ENCODE assay signal across 9 cellular contexts in the genomic region with DNA sequence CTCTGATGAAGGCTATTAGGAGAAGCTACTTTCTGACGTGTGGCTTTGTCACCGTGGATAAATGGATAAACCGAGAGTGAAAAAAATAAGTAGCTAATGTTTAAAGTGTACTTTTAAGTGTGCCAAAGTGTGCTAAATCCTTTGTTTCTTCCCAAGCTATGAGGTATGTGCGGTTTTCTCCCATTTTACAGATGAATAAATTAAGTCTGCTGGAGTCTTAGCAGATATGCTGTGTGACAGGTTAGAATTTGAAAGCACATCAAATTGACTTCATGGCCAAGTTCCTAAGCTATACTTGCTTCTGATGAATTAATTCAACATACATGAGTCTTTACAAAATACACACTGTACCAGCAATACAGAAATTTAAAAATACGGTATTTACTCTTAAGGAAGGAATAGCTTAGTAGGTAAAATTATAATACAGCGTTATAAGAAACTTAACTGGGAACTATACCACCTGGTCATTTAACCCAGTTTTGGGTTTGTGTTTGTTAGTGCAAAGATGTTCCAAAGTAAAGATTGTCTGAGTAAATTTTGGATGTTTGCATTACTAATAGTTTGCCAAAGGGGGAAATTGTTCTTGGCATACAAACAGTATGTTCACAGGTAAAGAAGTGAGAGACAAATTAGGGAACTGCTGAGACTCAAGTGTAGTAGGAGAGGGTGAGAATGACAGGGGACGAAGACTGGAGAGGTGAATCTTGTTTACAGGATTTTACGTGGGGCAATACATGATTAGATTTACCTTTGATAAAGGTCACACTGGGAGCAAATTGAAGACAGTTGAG. TPM values are rescaled to one million over a fixed set of nuclear protein-coding genes. Genes with fewer than 3 reads are reported as not detected.
A peak's percentile ranks its signal among the peaks of the same experiment; 100 is the strongest.
DNase-seq lines count a peak whose midpoint lies in the region; ATAC-seq, FAIRE-seq and TF ChIP-seq lines count a peak whose summit lies in the region.
"Had no signal": no experiment of that assay in that cellular context is flagged by ENCODE, and none has a peak within 500 bp of the region (broad histone marks: within the 10 kb centered on the region; RNA-seq: fewer than 3 reads in every experiment).

No MANE protein-coding gene starts in this region.

- H3K4me3 Mint-ChIP-seq in activated T-cell treated with anti-CD3 and anti-CD28 coated beads, Interleukin-2, amount 50 U/mL, for 4 hours = peak overlapping the region; percentile 87
- peak overlapping the region; percentile 96 for H3K4me3 Mint-ChIP-seq in activated T-helper 2 cell treated with anti-CD3 and anti-CD28 coated beads, Interferon-gamma antibody, Interleukin-2, Interleukin-4, amounts not matched to agents 10 μg/mL and 5 μg/mL and 100 μg/mL, durations not matched to agents 14 hours and 24 hours and 36 hours (ENCODE audit: low read depth)

- H3K4me1 ChIP-seq in kidney (ENCODE audit: control insufficient read depth in 1 of 2, insufficient read depth in 1 of 2, low read depth in 1 of 2, low read length in 2 of 2) = peaks cover 9 to 17% of the 10 kb centered on the region in 2 donors
- peaks cover 6 to 30% of the 10 kb centered on the region in 2 donors for H3K4me1 ChIP-seq in thoracic aorta (ENCODE audit: control insufficient read depth in 1 of 2, low read depth in 2 of 2)

- H3K4me1 Mint-ChIP-seq in activated T-cell treated with anti-CD3 and anti-CD28 coated beads, Interleukin-2, amount 50 U/mL, for 4 hours (ENCODE audit: low read depth) = peaks cover 61% of the 10 kb centered on the region
- H3K4me1 Mint-ChIP-seq in activated T-helper 2 cell treated with anti-CD3 and anti-CD28 coated beads, Interferon-gamma antibody, Interleukin-2, Interleukin-4, amounts not matched to agents 10 μg/mL and 5 μg/mL and 100 μg/mL, durations not matched to agents 14 hours and 24 hours and 36 hours (ENCODE audit: low read depth) = peaks cover 73% of the 10 kb centered on the region

- H3K36me3 ChIP-seq in kidney (ENCODE audit: control insufficient read depth in 1 of 2, insufficient read depth in 2 of 2, low read length in 2 of 2) = no peaks in the 10 kb centered on the region
- no peaks in the 10 kb centered on the region for H3K36me3 ChIP-seq in thoracic aorta

- no peak overlapping the region for H3K27ac ChIP-seq in kidney (ENCODE audit: low read depth in 2 of 2, low read length in 2 of 2)
- no peak overlapping the region for H3K27ac ChIP-seq in thoracic aorta

- no peaks in the 10 kb centered on the region for H3K27me3 ChIP-seq in thoracic aorta (replicated peaks; ENCODE audit: insufficient read depth)

- H3K27ac Mint-ChIP-seq in activated T-helper 2 cell treated with anti-CD3 and anti-CD28 coated beads, Interferon-gamma antibody, Interleukin-2, Interleukin-4, amounts not matched to agents 10 μg/mL and 5 μg/mL and 100 μg/mL, durations not matched to agents 14 hours and 24 hours and 36 hours = no peak overlapping the region

- no peak for FAIRE-seq in kidney (lab: Jason Lieb, UNC)

- no peaks in the 10 kb centered on the region for H3K9me3 Mint-ChIP-seq in activated T-cell treated with anti-CD3 and anti-CD28 coated beads, Interleukin-2, amount 50 U/mL, for 4 hours
- no peaks in the 10 kb centered on the region for H3K9me3 Mint-ChIP-seq in activated T-helper 2 cell treated with anti-CD3 and anti-CD28 coated beads, Interferon-gamma antibody, Interleukin-2, Interleukin-4, amounts not matched to agents 10 μg/mL and 5 μg/mL and 100 μg/mL, durations not matched to agents 14 hours and 24 hours and 36 hours

- no peaks in the 10 kb centered on the region for H3K27me3 Mint-ChIP-seq in activated T-cell treated with anti-CD3 and anti-CD28 coated beads, Interleukin-2, amount 50 U/mL, for 4 hours (ENCODE audit: low read depth)
- H3K27me3 Mint-ChIP-seq in activated T-helper 2 cell treated with anti-CD3 and anti-CD28 coated beads, Interferon-gamma antibody, Interleukin-2, Interleukin-4, amounts not matched to agents 10 μg/mL and 5 μg/mL and 100 μg/mL, durations not matched to agents 14 hours and 24 hours and 36 hours (ENCODE audit: low read depth) = no peaks in the 10 kb centered on the region

- no peaks in the 10 kb centered on the region for H3K9me3 ChIP-seq in kidney (ENCODE audit: control insufficient read depth in 1 of 2, low read length in 2 of 2)
- no peaks in the 10 kb centered on the region for H3K9me3 ChIP-seq in thoracic aorta

- no peak for DNase-seq in activated T-cell treated with anti-CD3 and anti-CD28 coated beads, Interleukin-2, amount 50 U/mL, for 4 hours
- DNase-seq in activated T-cell treated with anti-CD3 and anti-CD28 coated beads for 4 hours (no peak), kidney (no peak), thoracic aorta (ENCODE audit: low spot score) (no peak), HUDEP-2 (lab: John Stamatoyannopoulos, UW; ENCODE audit: unreplicated experiment in 76 of 76) (no peak), foreskin melanocyte (no peak)
- DNase-seq in activated T-helper 2 cell treated with anti-CD3 and anti-CD28 coated beads, Interferon-gamma antibody, Interleukin-2, Interleukin-4, amounts not matched to agents 10 μg/mL and 5 μg/mL and 100 μg/mL, durations not matched to agents 14 hours and 24 hours and 36 hours (ENCODE audit: low spot score) = no peak
- DNase-seq in stimulated activated CD4-positive, alpha-beta T cell treated with anti-CD3 and anti-CD28 coated beads, Interleukin-1b, Interleukin-23, amount 100 ng/mL, for 48 hours = no peak
- DNase-seq: effector CD4-positive, alpha-beta T cell had no signal

- intact Hi-C loops in activated T-helper 2 cell treated with anti-CD3 and anti-CD28 coated beads, Interferon-gamma antibody, Interleukin-2, Interleukin-4, amounts not matched to agents 10 μg/mL and 5 μg/mL and 100 μg/mL, durations not matched to agents 14 hours and 24 hours and 36 hours (cut with micrococcal nuclease) = loop anchor here (2.0 to 10.0 kb wide), 3 partner anchors 159 to 223 kb away; partner anchors contain the start of gene HNRNPA3
- intact Hi-C loops in kidney (cut with DNase I) = no loop called here

- H3K36me3 Mint-ChIP-seq in activated T-cell treated with anti-CD3 and anti-CD28 coated beads, Interleukin-2, amount 50 U/mL, for 4 hours (ENCODE audit: insufficient read depth) = peaks cover 10% of the 10 kb centered on the region
- H3K36me3 Mint-ChIP-seq in activated T-helper 2 cell treated with anti-CD3 and anti-CD28 coated beads, Interferon-gamma antibody, Interleukin-2, Interleukin-4, amounts not matched to agents 10 μg/mL and 5 μg/mL and 100 μg/mL, durations not matched to agents 14 hours and 24 hours and 36 hours (ENCODE audit: low read depth) = peaks cover 58% of the 10 kb centered on the region

- TF ChIP-seq CTCF in kidney (IDR thresholded peaks at IDR 0.05; ENCODE audit: borderline replicate concordance, extremely low read depth, insufficient read depth) (no peak), thoracic aorta (IDR thresholded peaks at IDR 0.05) (no peak)

- H3K4me3 ChIP-seq in kidney (ENCODE audit: low read length in 2 of 2) (peak overlapping the region; percentile 87 to 93), thoracic aorta (peak overlapping the region; percentile 95)

- peak overlapping the region in 1 of 2 donors; percentile 82 for H3K9ac ChIP-seq in kidney (ENCODE audit: low read length in 2 of 2)

- no peak for ATAC-seq in activated T-cell treated with anti-CD3 and anti-CD28 coated beads, Interleukin-2, amount 50 U/mL, for 4 hours
- no peak for ATAC-seq in thoracic aorta (ENCODE audit: insufficient number of reproducible peaks, low FRiP score, low read depth)

RNA-seq across cellular contexts. Expression of gene AGPS, which starts 1.4 kb away (rescaled TPM):
- 10 to 100 TPM; 73.1 to 80.1 (median 73.7) TPM for total RNA-seq in activated T-cell treated with anti-CD3 and anti-CD28 coated beads, Interleukin-2, amount 50 U/mL, for 4 hours
- total RNA-seq in activated T-helper 2 cell treated with anti-CD3 and anti-CD28 coated beads, Interferon-gamma antibody, Interleukin-2, Interleukin-4, amounts not matched to agents 10 μg/mL and 5 μg/mL and 100 μg/mL, durations not matched to agents 14 hours and 24 hours and 36 hours = 70.4 and 74.4 TPM in 2 replicates
- total RNA-seq in kidney = 45.7 TPM
- polyA plus RNA-seq in kidney (ENCODE audit: insufficient read depth, low read depth, low replicate concordance) = 7.9 TPM
- 10 to 100 TPM; 17.5 to 21.7 TPM for total RNA-seq in thoracic aorta
